18 cellular contexts compared by ENCODE assay signal in genomic region chr4:141501395-141501794, GRCh38.
A peak's percentile ranks its signal among the peaks of the same experiment; 100 is the strongest.
DNase-seq lines count a peak whose midpoint lies in the region; ATAC-seq and TF ChIP-seq lines count a peak whose summit lies in the region.
"Had no signal": no experiment of that assay in that cellular context is flagged by ENCODE, and none has a peak within 500 bp of the region (broad histone marks: within the 10 kb centered on the region; RNA-seq: fewer than 3 reads in every experiment).

No MANE protein-coding gene starts in this region.

- H3K27me3 ChIP-seq in sigmoid colon, result no peaks in the 10 kb centered on the region

- H3K36me3 Mint-ChIP-seq in activated T-cell treated with anti-CD3 and anti-CD28 coated beads, Interleukin-2, amount 50 U/mL, for 4 hours (ENCODE audit: insufficient read depth), result no peaks in the 10 kb centered on the region
- H3K36me3 Mint-ChIP-seq: CD14-positive monocyte, IgD-negative memory B cell had no signal

- H3K4me1 Mint-ChIP-seq in activated T-cell treated with anti-CD3 and anti-CD28 coated beads, Interleukin-2, amount 50 U/mL, for 4 hours (ENCODE audit: low read depth), result no peaks in the 10 kb centered on the region
- H3K4me1 Mint-ChIP-seq: CD14-positive monocyte, IgD-negative memory B cell had no signal

- 100% methylated on average over 1 of the region's 1 CpG for WGBS in sigmoid colon, 2 donors

- H3K27me3 Mint-ChIP-seq in activated T-cell treated with anti-CD3 and anti-CD28 coated beads, Interleukin-2, amount 50 U/mL, for 4 hours (ENCODE audit: low read depth), result no peaks in the 10 kb centered on the region
- H3K27me3 Mint-ChIP-seq: IgD-negative memory B cell had no signal

- no peak overlapping the region for H3K4me3 Mint-ChIP-seq in activated T-cell treated with anti-CD3 and anti-CD28 coated beads, Interleukin-2, amount 50 U/mL, for 4 hours
- H3K4me3 Mint-ChIP-seq: CD14-positive monocyte, IgD-negative memory B cell had no signal

- no peaks in the 10 kb centered on the region for H3K4me1 ChIP-seq in sigmoid colon
- H3K4me1 ChIP-seq: HAP-1 had no signal

- no peaks in the 10 kb centered on the region for H3K9me3 ChIP-seq in sigmoid colon
- H3K9me3 ChIP-seq: HAP-1 had no signal

- no peaks in the 10 kb centered on the region for H3K36me3 ChIP-seq in sigmoid colon
- H3K36me3 ChIP-seq: HAP-1 had no signal

- DNase-seq in Right ventricle myocardium inferior (ENCODE audit: missing footprints), result no peak
- DNase-seq in left ventricle myocardium superior, result no peak
- peak; percentile 12 to 35 for DNase-seq in cardiac fibroblast (ENCODE audit: low read depth in 2 of 2)
- DNase-seq in fibroblast of villous mesenchyme (ENCODE audit: low read depth), result peak; percentile 28
- DNase-seq in activated T-cell treated with anti-CD3 and anti-CD28 coated beads, Interleukin-2, amount 50 U/mL, for 4 hours, result no peak
- DNase-seq in sciatic nerve (ENCODE audit: low spot score), result no peak
- no peak for DNase-seq in sigmoid colon
- DNase-seq: Kasumi-1, NCI-H1105 treated with DMSO at 0.1 percent for 48 hours, NCI-H1694 treated with DMSO at 0.1 percent for 48 hours, NCI-H2107, NCI-H526 treated with DMSO at 0.1 percent for 48 hours, SHP77 had no signal

- TF ChIP-seq POLR2A in sigmoid colon (IDR thresholded peaks at IDR 0.05), result no peak

- H3K9me3 Mint-ChIP-seq in activated T-cell treated with anti-CD3 and anti-CD28 coated beads, Interleukin-2, amount 50 U/mL, for 4 hours, result no peaks in the 10 kb centered on the region
- H3K9me3 Mint-ChIP-seq: IgD-negative memory B cell had no signal

- ATAC-seq in Right ventricle myocardium inferior (peak; percentile 39), left ventricle myocardium superior (no peak), HG02885 (IDR thresholded peaks at IDR 0.05; ENCODE audit: poor library complexity, unreplicated experiment) (no peak), sciatic nerve (no peak)
- ATAC-seq in activated T-cell treated with anti-CD3 and anti-CD28 coated beads, Interleukin-2, amount 50 U/mL, for 4 hours, result no peak

- no peak for TF ChIP-seq EP300 in sigmoid colon (IDR thresholded peaks at IDR 0.05)

- no peak overlapping the region for H3K4me3 ChIP-seq in cardiac fibroblast (replicated peaks in 1 of 2; ENCODE audit: low read depth in 2 of 2, low read length in 2 of 2)
- H3K4me3 ChIP-seq in fibroblast of villous mesenchyme (ENCODE audit: low read depth, low read length), result no peak overlapping the region
- H3K4me3 ChIP-seq in sigmoid colon, result no peak overlapping the region
- H3K4me3 ChIP-seq: HAP-1 had no signal

- H3K27ac ChIP-seq in sigmoid colon, result no peak overlapping the region
- H3K27ac ChIP-seq: 22Rv1 had no signal

- intact Hi-C loops in Right ventricle myocardium inferior (cut with DNase I) (no loop called here), left ventricle myocardium superior (cut with micrococcal nuclease) (no loop called here), sciatic nerve (cut with DNase I) (no loop called here), sigmoid colon (cut with DNase I) (no loop called here)

- no peak for TF ChIP-seq CTCF in cardiac fibroblast (IDR thresholded peaks at IDR 0.05; ENCODE audit: low read depth, low read length)
- TF ChIP-seq CTCF in fibroblast of villous mesenchyme (IDR thresholded peaks at IDR 0.05; ENCODE audit: insufficient read depth, low read depth, low read length), result no peak
- no peak for TF ChIP-seq CTCF in sigmoid colon (IDR thresholded peaks at IDR 0.05)

Comparison
In these comparisons a context has a peak if more than half of its experiments do, and no peak if none do; other contexts are left out.
1. DNase-seq: peak in cardiac fibroblast (2 of 2) and fibroblast of villous mesenchyme (single experiment); none in Right ventricle myocardium inferior (single experiment), left ventricle myocardium superior (single experiment), activated T-cell treated with anti-CD3 and anti-CD28 coated beads, Interleukin-2, amount 50 U/mL, for 4 hours (single experiment), sciatic nerve (single experiment) and sigmoid colon (single experiment).